ENCODE assay signal across 8 cellular contexts in the genomic region with DNA sequence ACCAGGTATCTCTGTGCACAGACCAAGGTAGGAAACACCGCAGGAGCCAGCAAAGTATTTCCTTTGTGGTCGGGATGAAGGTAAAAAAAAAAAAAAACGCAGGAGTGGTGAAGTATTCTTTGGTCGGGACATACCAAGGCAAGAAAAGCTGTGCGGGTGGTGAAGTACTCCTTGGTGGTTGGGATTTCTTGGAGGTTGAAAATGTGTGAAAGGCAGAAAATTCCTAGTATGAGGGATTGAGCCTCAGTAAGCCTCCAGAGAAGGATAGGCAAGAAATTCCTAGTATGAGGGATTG.
"Had no signal": no experiment of that assay in that cellular context is flagged by ENCODE, and none has a peak within 500 bp of the region (broad histone marks: within the 10 kb centered on the region; RNA-seq: fewer than 3 reads in every experiment).

No MANE protein-coding gene starts in this region.

- H3K4me3 ChIP-seq: GM23248 had no signal

- H2AFZ ChIP-seq: GM23248 had no signal

- DNase-seq: GM23248, GOT3, HCEC 1CT, HFFc6 had no signal

- H3K27me3 Mint-ChIP-seq: IgD-negative memory B cell had no signal

- H3K36me3 Mint-ChIP-seq: IgD-negative memory B cell had no signal

- H3K4me1 Mint-ChIP-seq: IgD-negative memory B cell had no signal

- H3K9ac ChIP-seq: GM23248 had no signal

- H3K4me3 Mint-ChIP-seq: H9, HFFc6, IgD-negative memory B cell had no signal

- H3K27ac ChIP-seq: GM23248, HL-60 had no signal

- H3K27ac Mint-ChIP-seq: H9, HFFc6, IgD-negative memory B cell had no signal

- ATAC-seq: HepG2 had no signal
